ENCODE assay signal across 14 cellular contexts in the genomic region with DNA sequence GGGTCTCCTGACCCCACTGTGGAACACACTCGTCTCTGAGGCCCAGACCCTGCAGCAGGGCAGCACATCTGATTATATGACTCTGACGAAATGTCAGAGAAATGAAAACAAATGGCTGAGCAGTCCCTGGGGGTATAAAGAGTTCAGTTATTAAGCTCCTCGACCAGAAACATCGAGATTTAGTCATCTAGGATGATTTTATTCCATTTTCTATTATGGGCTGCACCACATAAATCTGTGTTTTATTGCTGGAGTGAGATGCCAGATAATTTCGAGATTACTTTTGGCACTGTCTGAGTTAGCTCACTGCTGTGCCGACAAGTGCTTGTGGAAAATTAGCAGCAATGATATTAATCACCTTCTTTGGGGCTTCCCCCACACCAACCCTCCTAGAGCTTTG.
DNase-seq lines count a peak whose midpoint lies in the region; ATAC-seq and TF ChIP-seq lines count a peak whose summit lies in the region.
"Had no signal": no experiment of that assay in that cellular context is flagged by ENCODE, and none has a peak within 500 bp of the region (broad histone marks: within the 10 kb centered on the region; RNA-seq: fewer than 3 reads in every experiment).

No MANE protein-coding gene starts in this region.

- TF ChIP-seq CTCF in esophagus muscularis mucosa (IDR thresholded peaks at IDR 0.05) (no peak), nephron progenitor cell (IDR thresholded peaks at IDR 0.05) (no peak)

- peaks cover 5% of the 10 kb centered on the region for H3K4me1 Mint-ChIP-seq in nephron progenitor cell
- H3K4me1 Mint-ChIP-seq: H9 had no signal

- peaks cover 0 to 10% (median 6%) of the 10 kb centered on the region in 4 donors for H3K9me3 ChIP-seq in esophagus muscularis mucosa
- peaks cover 1% of the 10 kb centered on the region for H3K9me3 ChIP-seq in aorta (ENCODE audit: control insufficient read depth, low read length)
- H3K9me3 ChIP-seq in SJCRH30 (replicated peaks), result no peaks in the 10 kb centered on the region
- H3K9me3 ChIP-seq: Caco-2 had no signal

- no peaks in the 10 kb centered on the region for H3K27me3 ChIP-seq in esophagus muscularis mucosa
- no peaks in the 10 kb centered on the region for H3K27me3 ChIP-seq in aorta (ENCODE audit: control insufficient read depth in 1 of 2, insufficient read depth in 2 of 2, low read length in 1 of 2)
- H3K27me3 ChIP-seq in SJCRH30, result no peaks in the 10 kb centered on the region

- 36% methylated on average over 6 of the region's 6 CpGs for WGBS in esophagus muscularis mucosa
- 7 to 13% methylated on average over 6 of the region's 6 CpGs for WGBS in aorta, 2 donors

- DNase-seq in left ventricle myocardium superior (no peak), Right ventricle myocardium inferior (ENCODE audit: missing footprints) (no peak), esophagus muscularis mucosa (ENCODE audit: extremely low spot score) (peak; percentile 31), nephron progenitor cell (no peak), aorta (no peak), left colon (no peak), SJCRH30 (no peak)
- DNase-seq: AML-193; Caco-2; CD4-positive, alpha-beta T cell; H9; IMR-90 had no signal

- H3K27me3 Mint-ChIP-seq in nephron progenitor cell (ENCODE audit: low read depth, poor library complexity), result peaks cover 8% of the 10 kb centered on the region

- no peak for TF ChIP-seq POLR2A in esophagus muscularis mucosa (IDR thresholded peaks at IDR 0.05; ENCODE audit: low read depth)

- intact Hi-C loops in left ventricle myocardium superior (cut with micrococcal nuclease) (no loop called here), Right ventricle myocardium inferior (cut with DNase I) (no loop called here), esophagus muscularis mucosa (cut with DNase I) (no loop called here), aorta (cut with DNase I) (no loop called here), left colon (cut with DNase I, micrococcal nuclease) (no loop called here)

- H3K36me3 ChIP-seq in esophagus muscularis mucosa (no peaks in the 10 kb centered on the region), aorta (ENCODE audit: control insufficient read depth in 1 of 2, insufficient read depth in 2 of 2, low read length in 1 of 2) (no peaks in the 10 kb centered on the region), SJCRH30 (no peaks in the 10 kb centered on the region)

- ATAC-seq in left ventricle myocardium superior (peak; percentile 35), Right ventricle myocardium inferior (no peak), aorta (ENCODE audit: low FRiP score) (peak; percentile 29), left colon (no peak), GM19397 (IDR thresholded peaks at IDR 0.05; ENCODE audit: unreplicated experiment) (no peak)

- H3K27ac ChIP-seq in esophagus muscularis mucosa (replicated peaks in 1 of 4), result no peak overlapping the region
- H3K27ac ChIP-seq in aorta (ENCODE audit: low read depth in 1 of 2, low read length in 2 of 2), result no peak overlapping the region
- H3K27ac ChIP-seq in SJCRH30, result no peak overlapping the region
- H3K27ac ChIP-seq: C4-2B had no signal

- H3K4me3 ChIP-seq in esophagus muscularis mucosa (no peak overlapping the region), aorta (ENCODE audit: low read length in 2 of 2) (no peak overlapping the region), SJCRH30 (no peak overlapping the region)

- no peaks in the 10 kb centered on the region for H3K4me1 ChIP-seq in esophagus muscularis mucosa
- H3K4me1 ChIP-seq in aorta (ENCODE audit: control insufficient read depth in 1 of 2, insufficient read depth in 2 of 2, low read length in 2 of 2), result no peaks in the 10 kb centered on the region
- H3K4me1 ChIP-seq in SJCRH30, result no peaks in the 10 kb centered on the region
- H3K4me1 ChIP-seq: Caco-2 had no signal

- H3K27ac Mint-ChIP-seq in nephron progenitor cell, result peak overlapping the region; percentile 19
- H3K27ac Mint-ChIP-seq: CD4-positive, alpha-beta T cell; H9 had no signal

- no peak for TF ChIP-seq EP300 in esophagus muscularis mucosa (IDR thresholded peaks at IDR 0.05)

- peaks cover 4% of the 10 kb centered on the region for H3K36me3 Mint-ChIP-seq in nephron progenitor cell (ENCODE audit: low read depth)

- H3K9me3 Mint-ChIP-seq in nephron progenitor cell, result peaks cover 23% of the 10 kb centered on the region

- no peak overlapping the region for H3K4me3 Mint-ChIP-seq in nephron progenitor cell
- H3K4me3 Mint-ChIP-seq: CD4-positive, alpha-beta T cell; H9 had no signal

Comparison
In these comparisons a context has a peak if more than half of its experiments do, and no peak if none do; other contexts are left out.
1. ATAC-seq: peak in left ventricle myocardium superior (single experiment) and aorta (single experiment); none in Right ventricle myocardium inferior (single experiment), left colon (single experiment) and GM19397 (single experiment).